Comparison of ENCODE assay signal across 1 cellular context in the genomic region with DNA sequence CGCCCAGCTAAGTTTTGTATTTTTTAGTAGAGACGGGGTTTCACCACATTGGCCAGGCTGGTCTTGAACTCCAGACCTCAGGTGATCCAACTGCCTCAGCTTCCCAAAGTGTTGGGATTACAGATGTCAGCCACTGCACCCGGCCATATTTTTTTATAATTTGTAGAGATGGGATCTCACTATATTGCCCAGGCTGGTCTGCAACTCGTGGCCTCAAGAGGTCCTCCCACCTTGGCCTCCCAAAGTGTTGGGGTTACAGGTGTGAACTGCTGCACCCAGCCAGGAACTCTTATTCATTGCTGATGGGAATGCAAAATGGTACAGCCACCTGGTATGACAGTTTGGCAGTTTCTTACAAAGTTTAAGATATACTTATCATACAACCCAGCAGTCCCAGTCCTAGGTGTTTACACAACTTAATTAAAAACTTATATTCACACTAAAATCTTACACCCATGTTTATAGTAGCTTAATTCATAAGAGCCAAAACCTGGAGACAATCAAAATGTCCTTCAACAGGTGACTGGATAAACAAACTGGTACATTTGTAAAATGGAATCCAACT.
A peak's percentile ranks its signal among the peaks of the same experiment; 100 is the strongest.
TF ChIP-seq lines count a peak whose summit lies in the region.

No MANE protein-coding gene starts in this region.

TF ChIP-seq in HepG2, 621 proteins besides CTCF, POLR2A, EP300 and RAD21:
- TF ChIP-seq ARID2 (CRISPR knock-in tag; IDR thresholded peaks at IDR 0.05; ENCODE audit: borderline replicate concordance), result no peak
- TF ChIP-seq, protein P1, sequence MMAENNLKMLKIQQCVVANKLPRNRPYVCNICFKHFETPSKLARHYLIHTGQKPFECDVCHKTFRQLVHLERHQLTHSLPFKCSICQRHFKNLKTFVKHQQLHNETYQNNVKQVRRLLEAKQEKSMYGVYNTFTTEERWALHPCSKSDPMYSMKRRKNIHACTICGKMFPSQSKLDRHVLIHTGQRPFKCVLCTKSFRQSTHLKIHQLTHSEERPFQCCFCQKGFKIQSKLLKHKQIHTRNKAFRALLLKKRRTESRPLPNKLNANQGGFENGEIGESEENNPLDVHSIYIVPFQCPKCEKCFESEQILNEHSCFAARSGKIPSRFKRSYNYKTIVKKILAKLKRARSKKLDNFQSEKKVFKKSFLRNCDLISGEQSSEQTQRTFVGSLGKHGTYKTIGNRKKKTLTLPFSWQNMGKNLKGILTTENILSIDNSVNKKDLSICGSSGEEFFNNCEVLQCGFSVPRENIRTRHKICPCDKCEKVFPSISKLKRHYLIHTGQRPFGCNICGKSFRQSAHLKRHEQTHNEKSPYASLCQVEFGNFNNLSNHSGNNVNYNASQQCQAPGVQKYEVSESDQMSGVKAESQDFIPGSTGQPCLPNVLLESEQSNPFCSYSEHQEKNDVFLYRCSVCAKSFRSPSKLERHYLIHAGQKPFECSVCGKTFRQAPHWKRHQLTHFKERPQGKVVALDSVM (CRISPR knock-in tag; IDR thresholded peaks at IDR 0.05), result peak; percentile 53; the same call in 1 of the 2 replicates
- no peak for TF ChIP-seq RORA (CRISPR knock-in tag; IDR thresholded peaks at IDR 0.05)
- TF ChIP-seq MAZ (IDR thresholded peaks at IDR 0.05; ENCODE audit: borderline replicate concordance, low read depth, low read length), result no peak
- no peak for TF ChIP-seq MAZ (CRISPR knock-in tag; IDR thresholded peaks at IDR 0.05; ENCODE audit: low read depth)
- TF ChIP-seq, protein P2, sequence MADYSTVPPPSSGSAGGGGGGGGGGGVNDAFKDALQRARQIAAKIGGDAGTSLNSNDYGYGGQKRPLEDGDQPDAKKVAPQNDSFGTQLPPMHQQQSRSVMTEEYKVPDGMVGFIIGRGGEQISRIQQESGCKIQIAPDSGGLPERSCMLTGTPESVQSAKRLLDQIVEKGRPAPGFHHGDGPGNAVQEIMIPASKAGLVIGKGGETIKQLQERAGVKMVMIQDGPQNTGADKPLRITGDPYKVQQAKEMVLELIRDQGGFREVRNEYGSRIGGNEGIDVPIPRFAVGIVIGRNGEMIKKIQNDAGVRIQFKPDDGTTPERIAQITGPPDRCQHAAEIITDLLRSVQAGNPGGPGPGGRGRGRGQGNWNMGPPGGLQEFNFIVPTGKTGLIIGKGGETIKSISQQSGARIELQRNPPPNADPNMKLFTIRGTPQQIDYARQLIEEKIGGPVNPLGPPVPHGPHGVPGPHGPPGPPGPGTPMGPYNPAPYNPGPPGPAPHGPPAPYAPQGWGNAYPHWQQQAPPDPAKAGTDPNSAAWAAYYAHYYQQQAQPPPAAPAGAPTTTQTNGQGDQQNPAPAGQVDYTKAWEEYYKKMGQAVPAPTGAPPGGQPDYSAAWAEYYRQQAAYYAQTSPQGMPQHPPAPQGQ (CRISPR knock-in tag; IDR thresholded peaks at IDR 0.05; ENCODE audit: borderline replicate concordance), result no peak
- TF ChIP-seq, protein P3, sequence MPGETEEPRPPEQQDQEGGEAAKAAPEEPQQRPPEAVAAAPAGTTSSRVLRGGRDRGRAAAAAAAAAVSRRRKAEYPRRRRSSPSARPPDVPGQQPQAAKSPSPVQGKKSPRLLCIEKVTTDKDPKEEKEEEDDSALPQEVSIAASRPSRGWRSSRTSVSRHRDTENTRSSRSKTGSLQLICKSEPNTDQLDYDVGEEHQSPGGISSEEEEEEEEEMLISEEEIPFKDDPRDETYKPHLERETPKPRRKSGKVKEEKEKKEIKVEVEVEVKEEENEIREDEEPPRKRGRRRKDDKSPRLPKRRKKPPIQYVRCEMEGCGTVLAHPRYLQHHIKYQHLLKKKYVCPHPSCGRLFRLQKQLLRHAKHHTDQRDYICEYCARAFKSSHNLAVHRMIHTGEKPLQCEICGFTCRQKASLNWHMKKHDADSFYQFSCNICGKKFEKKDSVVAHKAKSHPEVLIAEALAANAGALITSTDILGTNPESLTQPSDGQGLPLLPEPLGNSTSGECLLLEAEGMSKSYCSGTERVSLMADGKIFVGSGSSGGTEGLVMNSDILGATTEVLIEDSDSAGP (CRISPR knock-in tag; IDR thresholded peaks at IDR 0.05; ENCODE audit: borderline replicate concordance), result no peak
- TF ChIP-seq, protein P4, sequence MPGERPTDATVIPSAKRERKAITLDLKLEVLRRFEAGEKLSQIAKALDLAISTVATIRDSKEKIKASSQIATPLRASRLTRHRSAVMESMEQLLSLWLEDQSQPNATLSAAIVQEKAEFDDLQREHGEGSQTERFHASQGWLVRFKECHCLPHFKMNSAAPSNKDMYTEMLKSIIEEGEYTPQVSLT (CRISPR knock-in tag; IDR thresholded peaks at IDR 0.05; ENCODE audit: borderline replicate concordance, low read depth), result no peak
- no peak for TF ChIP-seq ZNF724P (CRISPR knock-in tag; IDR thresholded peaks at IDR 0.05; ENCODE audit: borderline replicate concordance)
- TF ChIP-seq, protein P5, sequence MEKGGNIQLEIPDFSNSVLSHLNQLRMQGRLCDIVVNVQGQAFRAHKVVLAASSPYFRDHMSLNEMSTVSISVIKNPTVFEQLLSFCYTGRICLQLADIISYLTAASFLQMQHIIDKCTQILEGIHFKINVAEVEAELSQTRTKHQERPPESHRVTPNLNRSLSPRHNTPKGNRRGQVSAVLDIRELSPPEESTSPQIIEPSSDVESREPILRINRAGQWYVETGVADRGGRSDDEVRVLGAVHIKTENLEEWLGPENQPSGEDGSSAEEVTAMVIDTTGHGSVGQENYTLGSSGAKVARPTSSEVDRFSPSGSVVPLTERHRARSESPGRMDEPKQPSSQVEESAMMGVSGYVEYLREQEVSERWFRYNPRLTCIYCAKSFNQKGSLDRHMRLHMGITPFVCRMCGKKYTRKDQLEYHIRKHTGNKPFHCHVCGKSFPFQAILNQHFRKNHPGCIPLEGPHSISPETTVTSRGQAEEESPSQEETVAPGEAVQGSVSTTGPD (CRISPR knock-in tag; IDR thresholded peaks at IDR 0.05), result no peak
- no peak for TF ChIP-seq ZNF572 (CRISPR knock-in tag; IDR thresholded peaks at IDR 0.05)
- peak; percentile 82 for TF ChIP-seq ZNF121 (CRISPR knock-in tag; IDR thresholded peaks at IDR 0.05)
- TF ChIP-seq, protein P6, sequence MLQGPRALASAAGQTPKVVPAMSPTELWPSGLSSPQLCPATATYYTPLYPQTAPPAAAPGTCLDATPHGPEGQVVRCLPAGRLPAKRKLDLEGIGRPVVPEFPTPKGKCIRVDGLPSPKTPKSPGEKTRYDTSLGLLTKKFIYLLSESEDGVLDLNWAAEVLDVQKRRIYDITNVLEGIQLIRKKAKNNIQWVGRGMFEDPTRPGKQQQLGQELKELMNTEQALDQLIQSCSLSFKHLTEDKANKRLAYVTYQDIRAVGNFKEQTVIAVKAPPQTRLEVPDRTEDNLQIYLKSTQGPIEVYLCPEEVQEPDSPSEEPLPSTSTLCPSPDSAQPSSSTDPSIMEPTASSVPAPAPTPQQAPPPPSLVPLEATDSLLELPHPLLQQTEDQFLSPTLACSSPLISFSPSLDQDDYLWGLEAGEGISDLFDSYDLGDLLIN (CRISPR knock-in tag; IDR thresholded peaks at IDR 0.05; ENCODE audit: borderline replicate concordance), result no peak
- TF ChIP-seq, protein P7, sequence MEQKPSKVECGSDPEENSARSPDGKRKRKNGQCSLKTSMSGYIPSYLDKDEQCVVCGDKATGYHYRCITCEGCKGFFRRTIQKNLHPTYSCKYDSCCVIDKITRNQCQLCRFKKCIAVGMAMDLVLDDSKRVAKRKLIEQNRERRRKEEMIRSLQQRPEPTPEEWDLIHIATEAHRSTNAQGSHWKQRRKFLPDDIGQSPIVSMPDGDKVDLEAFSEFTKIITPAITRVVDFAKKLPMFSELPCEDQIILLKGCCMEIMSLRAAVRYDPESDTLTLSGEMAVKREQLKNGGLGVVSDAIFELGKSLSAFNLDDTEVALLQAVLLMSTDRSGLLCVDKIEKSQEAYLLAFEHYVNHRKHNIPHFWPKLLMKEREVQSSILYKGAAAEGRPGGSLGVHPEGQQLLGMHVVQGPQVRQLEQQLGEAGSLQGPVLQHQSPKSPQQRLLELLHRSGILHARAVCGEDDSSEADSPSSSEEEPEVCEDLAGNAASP (CRISPR knock-in tag; IDR thresholded peaks at IDR 0.05; ENCODE audit: borderline replicate concordance), result no peak
